In the genomic region with DNA sequence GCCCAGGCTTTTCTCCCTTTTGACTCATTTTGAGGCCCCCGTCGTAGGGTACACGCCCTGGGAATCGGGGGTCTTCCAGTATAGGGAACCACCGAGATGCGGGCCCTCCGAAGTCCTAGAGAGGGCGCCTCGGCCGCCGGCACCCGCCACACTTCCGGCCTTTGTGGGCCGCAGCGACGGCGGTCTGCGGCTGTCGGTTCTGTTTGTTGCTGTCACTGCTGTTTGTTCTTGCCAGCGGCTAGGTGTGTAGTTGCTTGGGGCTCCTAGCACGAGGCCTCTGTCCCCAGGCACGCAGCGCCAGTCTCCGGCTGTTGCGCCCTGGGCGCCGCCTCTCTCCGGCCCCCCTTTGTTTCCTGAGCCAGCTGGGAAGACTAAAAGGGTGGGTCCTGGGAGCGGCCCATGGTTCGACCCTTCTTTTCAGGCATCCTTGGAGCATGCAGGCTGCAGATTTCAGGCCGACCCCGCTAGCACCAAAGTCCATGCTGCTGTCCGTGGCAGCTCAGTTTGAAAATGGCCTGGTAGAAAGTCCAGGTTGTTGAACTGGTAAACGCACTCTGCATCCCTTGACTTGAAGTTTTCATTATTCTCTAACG, we compare ENCODE assay signal across 1 cellular context.
TF ChIP-seq lines count a peak whose summit lies in the region.

No MANE protein-coding gene starts in this region.

TF ChIP-seq in HepG2, 621 proteins besides CTCF, POLR2A, EP300 and RAD21 (continued from another document and continues in another):
- TF ChIP-seq, protein P1, sequence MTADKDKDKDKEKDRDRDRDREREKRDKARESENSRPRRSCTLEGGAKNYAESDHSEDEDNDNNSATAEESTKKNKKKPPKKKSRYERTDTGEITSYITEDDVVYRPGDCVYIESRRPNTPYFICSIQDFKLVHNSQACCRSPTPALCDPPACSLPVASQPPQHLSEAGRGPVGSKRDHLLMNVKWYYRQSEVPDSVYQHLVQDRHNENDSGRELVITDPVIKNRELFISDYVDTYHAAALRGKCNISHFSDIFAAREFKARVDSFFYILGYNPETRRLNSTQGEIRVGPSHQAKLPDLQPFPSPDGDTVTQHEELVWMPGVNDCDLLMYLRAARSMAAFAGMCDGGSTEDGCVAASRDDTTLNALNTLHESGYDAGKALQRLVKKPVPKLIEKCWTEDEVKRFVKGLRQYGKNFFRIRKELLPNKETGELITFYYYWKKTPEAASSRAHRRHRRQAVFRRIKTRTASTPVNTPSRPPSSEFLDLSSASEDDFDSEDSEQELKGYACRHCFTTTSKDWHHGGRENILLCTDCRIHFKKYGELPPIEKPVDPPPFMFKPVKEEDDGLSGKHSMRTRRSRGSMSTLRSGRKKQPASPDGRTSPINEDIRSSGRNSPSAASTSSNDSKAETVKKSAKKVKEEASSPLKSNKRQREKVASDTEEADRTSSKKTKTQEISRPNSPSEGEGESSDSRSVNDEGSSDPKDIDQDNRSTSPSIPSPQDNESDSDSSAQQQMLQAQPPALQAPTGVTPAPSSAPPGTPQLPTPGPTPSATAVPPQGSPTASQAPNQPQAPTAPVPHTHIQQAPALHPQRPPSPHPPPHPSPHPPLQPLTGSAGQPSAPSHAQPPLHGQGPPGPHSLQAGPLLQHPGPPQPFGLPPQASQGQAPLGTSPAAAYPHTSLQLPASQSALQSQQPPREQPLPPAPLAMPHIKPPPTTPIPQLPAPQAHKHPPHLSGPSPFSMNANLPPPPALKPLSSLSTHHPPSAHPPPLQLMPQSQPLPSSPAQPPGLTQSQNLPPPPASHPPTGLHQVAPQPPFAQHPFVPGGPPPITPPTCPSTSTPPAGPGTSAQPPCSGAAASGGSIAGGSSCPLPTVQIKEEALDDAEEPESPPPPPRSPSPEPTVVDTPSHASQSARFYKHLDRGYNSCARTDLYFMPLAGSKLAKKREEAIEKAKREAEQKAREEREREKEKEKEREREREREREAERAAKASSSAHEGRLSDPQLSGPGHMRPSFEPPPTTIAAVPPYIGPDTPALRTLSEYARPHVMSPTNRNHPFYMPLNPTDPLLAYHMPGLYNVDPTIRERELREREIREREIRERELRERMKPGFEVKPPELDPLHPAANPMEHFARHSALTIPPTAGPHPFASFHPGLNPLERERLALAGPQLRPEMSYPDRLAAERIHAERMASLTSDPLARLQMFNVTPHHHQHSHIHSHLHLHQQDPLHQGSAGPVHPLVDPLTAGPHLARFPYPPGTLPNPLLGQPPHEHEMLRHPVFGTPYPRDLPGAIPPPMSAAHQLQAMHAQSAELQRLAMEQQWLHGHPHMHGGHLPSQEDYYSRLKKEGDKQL (CRISPR knock-in tag; IDR thresholded peaks at IDR 0.05; ENCODE audit: low read depth) = no peak; the same call in 1 of the 2 replicates
- TF ChIP-seq, protein P2, sequence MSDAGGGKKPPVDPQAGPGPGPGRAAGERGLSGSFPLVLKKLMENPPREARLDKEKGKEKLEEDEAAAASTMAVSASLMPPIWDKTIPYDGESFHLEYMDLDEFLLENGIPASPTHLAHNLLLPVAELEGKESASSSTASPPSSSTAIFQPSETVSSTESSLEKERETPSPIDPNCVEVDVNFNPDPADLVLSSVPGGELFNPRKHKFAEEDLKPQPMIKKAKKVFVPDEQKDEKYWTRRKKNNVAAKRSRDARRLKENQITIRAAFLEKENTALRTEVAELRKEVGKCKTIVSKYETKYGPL (CRISPR knock-in tag; IDR thresholded peaks at IDR 0.05) = 0 out of 2 replicates have a peak, but pooled peaks have one; percentile 28
- TF ChIP-seq SNAI1 (CRISPR knock-in tag; IDR thresholded peaks at IDR 0.05; ENCODE audit: borderline replicate concordance) (0 out of 2 replicates have a peak, but pooled peaks have one; percentile 53), TARDBP (CRISPR knock-in tag; IDR thresholded peaks at IDR 0.05) (no peak; the same call in none of the 2 replicates), MZF1 (CRISPR knock-in tag; IDR thresholded peaks at IDR 0.05; ENCODE audit: borderline replicate concordance) (no peak), ZNF883 (CRISPR knock-in tag; IDR thresholded peaks at IDR 0.05; ENCODE audit: not compliant biosample characterization) (no peak), GZF1 (CRISPR knock-in tag; IDR thresholded peaks at IDR 0.05) (0 out of 2 replicates have a peak, but pooled peaks have one; percentile 57), MTA1 (CRISPR knock-in tag; IDR thresholded peaks at IDR 0.05; ENCODE audit: borderline replicate concordance) (peak; percentile 78; the same call in 1 of the 2 replicates), ZNF598 (CRISPR knock-in tag; IDR thresholded peaks at IDR 0.05; ENCODE audit: borderline replicate concordance) (peak; percentile 78; the same call in 1 of the 2 replicates), ZNF350 (CRISPR knock-in tag; IDR thresholded peaks at IDR 0.05; ENCODE audit: borderline replicate concordance, low read depth) (peak; percentile 68; the same call in 1 of the 2 replicates), NCOA1 (CRISPR knock-in tag; IDR thresholded peaks at IDR 0.05) (no peak), BRD4 (CRISPR knock-in tag; IDR thresholded peaks at IDR 0.05) (0 out of 2 replicates have a peak, but pooled peaks have one; percentile 20), HNF4A (CRISPR knock-in tag; IDR thresholded peaks at IDR 0.05) (peak; percentile 64), ZNF224 (CRISPR knock-in tag; IDR thresholded peaks at IDR 0.05) (peak; percentile 83), ZNF143 (CRISPR knock-in tag; IDR thresholded peaks at IDR 0.05) (peak; percentile 26; the same call in 1 of the 2 replicates), SUZ12 (IDR thresholded peaks at IDR 0.05; ENCODE audit: low read depth, low read length) (no peak), ZNF616 (CRISPR knock-in tag; IDR thresholded peaks at IDR 0.05; ENCODE audit: low read depth) (0 out of 2 replicates have a peak, but pooled peaks have one; percentile 71), ZNF660 (CRISPR knock-in tag; IDR thresholded peaks at IDR 0.05; ENCODE audit: borderline replicate concordance, low read depth) (no peak), SMAD3 (CRISPR knock-in tag; IDR thresholded peaks at IDR 0.05) (peak; percentile 90), ZBTB42 (CRISPR knock-in tag; IDR thresholded peaks at IDR 0.05) (0 out of 2 replicates have a peak, but pooled peaks have one; percentile 59), FOXA3 (CRISPR knock-in tag; IDR thresholded peaks at IDR 0.05) (peak; percentile 76), ZNF747 (CRISPR knock-in tag; IDR thresholded peaks at IDR 0.05; ENCODE audit: borderline replicate concordance) (peak; percentile 91; the same call in 1 of the 2 replicates), ZFP36 (IDR thresholded peaks at IDR 0.05; ENCODE audit: borderline replicate concordance, low read depth, low read length, partially characterized antibody) (no peak), CREM (IDR thresholded peaks at IDR 0.05) (0 out of 2 replicates have a peak, but pooled peaks have one; percentile 40), CREM (CRISPR knock-in tag; IDR thresholded peaks at IDR 0.05) (no peak), ZNF615 (CRISPR knock-in tag; IDR thresholded peaks at IDR 0.05; ENCODE audit: borderline replicate concordance) (peak; percentile 31; the same call in 1 of the 2 replicates), NFATC3 (CRISPR knock-in tag; IDR thresholded peaks at IDR 0.05) (0 out of 2 replicates have a peak, but pooled peaks have one; percentile 13), ZNF331 (CRISPR knock-in tag; IDR thresholded peaks at IDR 0.05) (peak; percentile 75), ZSCAN29 (CRISPR knock-in tag; conservative IDR thresholded peaks at IDR 0.05) (no peak; the same call in 1 of the 2 replicates), IRF2 (CRISPR knock-in tag; IDR thresholded peaks at IDR 0.05) (peak; percentile 80), ZNF430 (CRISPR knock-in tag; IDR thresholded peaks at IDR 0.05) (peak; percentile 93)
- TF ChIP-seq, protein P3, sequence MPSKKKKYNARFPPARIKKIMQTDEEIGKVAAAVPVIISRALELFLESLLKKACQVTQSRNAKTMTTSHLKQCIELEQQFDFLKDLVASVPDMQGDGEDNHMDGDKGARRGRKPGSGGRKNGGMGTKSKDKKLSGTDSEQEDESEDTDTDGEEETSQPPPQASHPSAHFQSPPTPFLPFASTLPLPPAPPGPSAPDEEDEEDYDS (CRISPR knock-in tag; IDR thresholded peaks at IDR 0.05) = peak; percentile 41; the same call in 1 of the 2 replicates
- TF ChIP-seq, protein P4, sequence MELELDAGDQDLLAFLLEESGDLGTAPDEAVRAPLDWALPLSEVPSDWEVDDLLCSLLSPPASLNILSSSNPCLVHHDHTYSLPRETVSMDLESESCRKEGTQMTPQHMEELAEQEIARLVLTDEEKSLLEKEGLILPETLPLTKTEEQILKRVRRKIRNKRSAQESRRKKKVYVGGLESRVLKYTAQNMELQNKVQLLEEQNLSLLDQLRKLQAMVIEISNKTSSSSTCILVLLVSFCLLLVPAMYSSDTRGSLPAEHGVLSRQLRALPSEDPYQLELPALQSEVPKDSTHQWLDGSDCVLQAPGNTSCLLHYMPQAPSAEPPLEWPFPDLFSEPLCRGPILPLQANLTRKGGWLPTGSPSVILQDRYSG (CRISPR knock-in tag; IDR thresholded peaks at IDR 0.05) = peak; percentile 85
- TF ChIP-seq, protein P5, sequence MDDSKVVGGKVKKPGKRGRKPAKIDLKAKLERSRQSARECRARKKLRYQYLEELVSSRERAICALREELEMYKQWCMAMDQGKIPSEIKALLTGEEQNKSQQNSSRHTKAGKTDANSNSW (CRISPR knock-in tag; IDR thresholded peaks at IDR 0.05; ENCODE audit: borderline replicate concordance) = peak; percentile 77; the same call in 1 of the 2 replicates
- TF ChIP-seq, protein P6, sequence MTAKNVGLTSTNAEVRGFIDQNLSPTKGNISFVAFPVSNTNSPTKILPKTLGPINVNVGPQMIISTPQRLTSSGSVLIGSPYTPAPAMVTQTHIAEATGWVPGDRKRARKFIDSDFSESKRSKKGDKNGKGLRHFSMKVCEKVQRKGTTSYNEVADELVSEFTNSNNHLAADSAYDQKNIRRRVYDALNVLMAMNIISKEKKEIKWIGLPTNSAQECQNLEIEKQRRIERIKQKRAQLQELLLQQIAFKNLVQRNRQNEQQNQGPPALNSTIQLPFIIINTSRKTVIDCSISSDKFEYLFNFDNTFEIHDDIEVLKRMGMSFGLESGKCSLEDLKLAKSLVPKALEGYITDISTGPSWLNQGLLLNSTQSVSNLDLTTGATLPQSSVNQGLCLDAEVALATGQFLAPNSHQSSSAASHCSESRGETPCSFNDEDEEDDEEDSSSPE (CRISPR knock-in tag; IDR thresholded peaks at IDR 0.05) = peak; percentile 77
- TF ChIP-seq, protein P7, sequence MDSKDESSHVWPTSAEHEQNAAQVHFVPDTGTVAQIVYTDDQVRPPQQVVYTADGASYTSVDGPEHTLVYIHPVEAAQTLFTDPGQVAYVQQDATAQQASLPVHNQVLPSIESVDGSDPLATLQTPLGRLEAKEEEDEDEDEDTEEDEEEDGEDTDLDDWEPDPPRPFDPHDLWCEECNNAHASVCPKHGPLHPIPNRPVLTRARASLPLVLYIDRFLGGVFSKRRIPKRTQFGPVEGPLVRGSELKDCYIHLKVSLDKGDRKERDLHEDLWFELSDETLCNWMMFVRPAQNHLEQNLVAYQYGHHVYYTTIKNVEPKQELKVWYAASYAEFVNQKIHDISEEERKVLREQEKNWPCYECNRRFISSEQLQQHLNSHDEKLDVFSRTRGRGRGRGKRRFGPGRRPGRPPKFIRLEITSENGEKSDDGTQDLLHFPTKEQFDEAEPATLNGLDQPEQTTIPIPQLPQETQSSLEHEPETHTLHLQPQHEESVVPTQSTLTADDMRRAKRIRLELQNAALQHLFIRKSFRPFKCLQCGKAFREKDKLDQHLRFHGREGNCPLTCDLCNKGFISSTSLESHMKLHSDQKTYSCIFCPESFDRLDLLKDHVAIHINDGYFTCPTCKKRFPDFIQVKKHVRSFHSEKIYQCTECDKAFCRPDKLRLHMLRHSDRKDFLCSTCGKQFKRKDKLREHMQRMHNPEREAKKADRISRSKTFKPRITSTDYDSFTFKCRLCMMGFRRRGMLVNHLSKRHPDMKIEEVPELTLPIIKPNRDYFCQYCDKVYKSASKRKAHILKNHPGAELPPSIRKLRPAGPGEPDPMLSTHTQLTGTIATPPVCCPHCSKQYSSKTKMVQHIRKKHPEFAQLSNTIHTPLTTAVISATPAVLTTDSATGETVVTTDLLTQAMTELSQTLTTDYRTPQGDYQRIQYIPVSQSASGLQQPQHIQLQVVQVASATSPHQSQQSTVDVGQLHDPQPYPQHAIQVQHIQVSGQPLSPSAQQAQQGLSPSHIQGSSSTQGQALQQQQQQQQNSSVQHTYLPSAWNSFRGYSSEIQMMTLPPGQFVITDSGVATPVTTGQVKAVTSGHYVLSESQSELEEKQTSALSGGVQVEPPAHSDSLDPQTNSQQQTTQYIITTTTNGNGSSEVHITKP (CRISPR knock-in tag; IDR thresholded peaks at IDR 0.05; ENCODE audit: low read depth) = peak; percentile 66
- TF ChIP-seq, protein P8, sequence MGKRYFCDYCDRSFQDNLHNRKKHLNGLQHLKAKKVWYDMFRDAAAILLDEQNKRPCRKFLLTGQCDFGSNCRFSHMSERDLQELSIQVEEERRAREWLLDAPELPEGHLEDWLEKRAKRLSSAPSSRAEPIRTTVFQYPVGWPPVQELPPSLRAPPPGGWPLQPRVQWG (CRISPR knock-in tag; IDR thresholded peaks at IDR 0.05; ENCODE audit: borderline replicate concordance, low read depth) = no peak
- TF ChIP-seq, protein P9, sequence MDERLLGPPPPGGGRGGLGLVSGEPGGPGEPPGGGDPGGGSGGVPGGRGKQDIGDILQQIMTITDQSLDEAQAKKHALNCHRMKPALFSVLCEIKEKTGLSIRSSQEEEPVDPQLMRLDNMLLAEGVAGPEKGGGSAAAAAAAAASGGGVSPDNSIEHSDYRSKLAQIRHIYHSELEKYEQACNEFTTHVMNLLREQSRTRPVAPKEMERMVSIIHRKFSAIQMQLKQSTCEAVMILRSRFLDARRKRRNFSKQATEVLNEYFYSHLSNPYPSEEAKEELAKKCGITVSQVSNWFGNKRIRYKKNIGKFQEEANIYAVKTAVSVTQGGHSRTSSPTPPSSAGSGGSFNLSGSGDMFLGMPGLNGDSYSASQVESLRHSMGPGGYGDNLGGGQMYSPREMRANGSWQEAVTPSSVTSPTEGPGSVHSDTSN (CRISPR knock-in tag; IDR thresholded peaks at IDR 0.05) = no peak
- TF ChIP-seq, protein P10, sequence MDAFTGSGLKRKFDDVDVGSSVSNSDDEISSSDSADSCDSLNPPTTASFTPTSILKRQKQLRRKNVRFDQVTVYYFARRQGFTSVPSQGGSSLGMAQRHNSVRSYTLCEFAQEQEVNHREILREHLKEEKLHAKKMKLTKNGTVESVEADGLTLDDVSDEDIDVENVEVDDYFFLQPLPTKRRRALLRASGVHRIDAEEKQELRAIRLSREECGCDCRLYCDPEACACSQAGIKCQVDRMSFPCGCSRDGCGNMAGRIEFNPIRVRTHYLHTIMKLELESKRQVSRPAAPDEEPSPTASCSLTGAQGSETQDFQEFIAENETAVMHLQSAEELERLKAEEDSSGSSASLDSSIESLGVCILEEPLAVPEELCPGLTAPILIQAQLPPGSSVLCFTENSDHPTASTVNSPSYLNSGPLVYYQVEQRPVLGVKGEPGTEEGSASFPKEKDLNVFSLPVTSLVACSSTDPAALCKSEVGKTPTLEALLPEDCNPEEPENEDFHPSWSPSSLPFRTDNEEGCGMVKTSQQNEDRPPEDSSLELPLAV (CRISPR knock-in tag; conservative IDR thresholded peaks at IDR 0.05; ENCODE audit: low read depth) = no peak
- TF ChIP-seq, protein P11, sequence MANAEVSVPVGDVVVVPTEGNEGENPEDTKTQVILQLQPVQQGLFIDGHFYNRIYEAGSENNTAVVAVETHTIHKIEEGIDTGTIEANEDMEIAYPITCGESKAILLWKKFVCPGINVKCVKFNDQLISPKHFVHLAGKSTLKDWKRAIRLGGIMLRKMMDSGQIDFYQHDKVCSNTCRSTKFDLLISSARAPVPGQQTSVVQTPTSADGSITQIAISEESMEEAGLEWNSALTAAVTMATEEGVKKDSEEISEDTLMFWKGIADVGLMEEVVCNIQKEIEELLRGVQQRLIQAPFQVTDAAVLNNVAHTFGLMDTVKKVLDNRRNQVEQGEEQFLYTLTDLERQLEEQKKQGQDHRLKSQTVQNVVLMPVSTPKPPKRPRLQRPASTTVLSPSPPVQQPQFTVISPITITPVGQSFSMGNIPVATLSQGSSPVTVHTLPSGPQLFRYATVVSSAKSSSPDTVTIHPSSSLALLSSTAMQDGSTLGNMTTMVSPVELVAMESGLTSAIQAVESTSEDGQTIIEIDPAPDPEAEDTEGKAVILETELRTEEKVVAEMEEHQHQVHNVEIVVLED (CRISPR knock-in tag; IDR thresholded peaks at IDR 0.05; ENCODE audit: borderline replicate concordance) = peak; percentile 70
